ENCODE assay signal across 8 cellular contexts in genomic region chrX:155027509-155028066, GRCh38. TPM values are rescaled to one million over a fixed set of nuclear protein-coding genes. Genes with fewer than 3 reads are reported as not detected.
A peak's percentile ranks its signal among the peaks of the same experiment; 100 is the strongest.
DNase-seq lines count a peak whose midpoint lies in the region; ATAC-seq and TF ChIP-seq lines count a peak whose summit lies in the region.

No MANE protein-coding gene starts in this region.

- H3K4me1 ChIP-seq in gastroesophageal sphincter (peaks cover 0 to 24% (median 0%) of the 10 kb centered on the region in 3 donors), ovary (ENCODE audit: insufficient read depth) (no peaks in the 10 kb centered on the region)

- intact Hi-C loops in ovary (cut with DNase I), result no loop called here

- H3K36me3 Mint-ChIP-seq in activated T-helper 17 cell treated with anti-CD3 and anti-CD28 coated beads, Interleukin-2, amount 50 U/mL, for 72 hours (ENCODE audit: low read depth), result peaks cover 11% of the 10 kb centered on the region

- H3K36me3 ChIP-seq in gastroesophageal sphincter (no peaks in the 10 kb centered on the region), ovary (no peaks in the 10 kb centered on the region)

- no peaks in the 10 kb centered on the region for H3K27me3 Mint-ChIP-seq in activated T-helper 17 cell treated with anti-CD3 and anti-CD28 coated beads, Interleukin-2, amount 50 U/mL, for 72 hours

- H3K4me3 ChIP-seq in gastroesophageal sphincter (peak overlapping the region; percentile 37 to 69), ovary (peak overlapping the region; percentile 75)

- DNase-seq in NOMO-1 treated with DMSO at 0.1 percent for 48 hours (lab: John Stamatoyannopoulos, UW; ENCODE audit: unreplicated experiment) (peak; percentile 58), NOMO-1 treated with dmso at 0.1 percent for 144 hours (lab: John Stamatoyannopoulos, UW; ENCODE audit: unreplicated experiment) (no peak), NCI-H1092 treated with DMSO at 0.1 percent for 48 hours (lab: John Stamatoyannopoulos, UW) (peak; percentile 57), ovary (peak in 1 of 5 donors; percentile 40)
- DNase-seq in activated CD8-positive, alpha-beta memory T cell treated with anti-CD3 and anti-CD28 coated beads for 24 hours, result no peak

- H3K27me3 ChIP-seq in gastroesophageal sphincter, result no peaks in the 10 kb centered on the region
- no peaks in the 10 kb centered on the region for H3K27me3 ChIP-seq in ovary

- TF ChIP-seq CTCF in gastroesophageal sphincter (IDR thresholded peaks at IDR 0.05) (no peak), ovary (IDR thresholded peaks at IDR 0.05) (no peak)

- 0 to 41% methylated on average over 13 to 14 of the region's 14 CpGs for WGBS in gastroesophageal sphincter (ENCODE audit: low coverage in 1 of 2), 2 donors
- whole genome bisulfite sequencing in ovary, 3 donors, result 30 to 39% (median 39%) methylated on average over 14 of the region's 14 CpGs

- H3K4me1 Mint-ChIP-seq in activated T-helper 17 cell treated with anti-CD3 and anti-CD28 coated beads, Interleukin-2, amount 50 U/mL, for 72 hours, result peaks cover 7% of the 10 kb centered on the region

- H3K27ac Mint-ChIP-seq in activated T-helper 17 cell treated with anti-CD3 and anti-CD28 coated beads, Interleukin-2, amount 50 U/mL, for 72 hours, result peak overlapping the region; percentile 86

- TF ChIP-seq POLR2A in gastroesophageal sphincter (IDR thresholded peaks at IDR 0.05) (no peak), ovary (IDR thresholded peaks at IDR 0.05) (peak; percentile 74)

- TF ChIP-seq EP300 in gastroesophageal sphincter (IDR thresholded peaks at IDR 0.05) (no peak), ovary (IDR thresholded peaks at IDR 0.05) (no peak)

- ATAC-seq in activated T-helper 17 cell treated with anti-CD3 and anti-CD28 coated beads, Interleukin-2, amount 50 U/mL, for 72 hours (replicated peaks), result peak; percentile 38
- peak; percentile 64 for ATAC-seq in gastroesophageal sphincter
- ATAC-seq in GM21723 (IDR thresholded peaks at IDR 0.05; ENCODE audit: unreplicated experiment), result no peak

- H3K9me3 ChIP-seq in gastroesophageal sphincter (no peaks in the 10 kb centered on the region), ovary (no peaks in the 10 kb centered on the region)

- H3K9me3 Mint-ChIP-seq in activated T-helper 17 cell treated with anti-CD3 and anti-CD28 coated beads, Interleukin-2, amount 50 U/mL, for 72 hours, result no peaks in the 10 kb centered on the region

- peak overlapping the region; percentile 86 for H3K4me3 Mint-ChIP-seq in activated T-helper 17 cell treated with anti-CD3 and anti-CD28 coated beads, Interleukin-2, amount 50 U/mL, for 72 hours

- H3K27ac ChIP-seq in gastroesophageal sphincter, result peak overlapping the region; percentile 79 to 98 (median 96)
- H3K27ac ChIP-seq in ovary, result peak overlapping the region; percentile 89 to 95

RNA-seq across cellular contexts. Expression of gene FUNDC2, which starts 0.9 kb away (rescaled TPM):
- total RNA-seq in activated T-helper 17 cell treated with anti-CD3 and anti-CD28 coated beads, Interleukin-2, amount 50 U/mL, for 72 hours, result 10 to 100 TPM; 72.1 to 73.8 TPM
- total RNA-seq in gastroesophageal sphincter (10 to 100 TPM; 67.8 to 96.3 (median 87.7) TPM), ovary (100 to 1,000 TPM; 133 to 179 (median 144) TPM)
- 100 to 1,000 TPM; 149 to 257 TPM for polyA plus RNA-seq in ovary

RNA-seq across cellular contexts. Expression of gene F8, which starts 5.1 kb away (rescaled TPM):
- 1 to 10 TPM; 5.6 to 7.9 TPM for total RNA-seq in activated T-helper 17 cell treated with anti-CD3 and anti-CD28 coated beads, Interleukin-2, amount 50 U/mL, for 72 hours
- total RNA-seq in gastroesophageal sphincter (10 to 100 TPM; 12.5 to 26.5 (median 19.1) TPM), ovary (10 to 100 TPM; 15.5 to 77.5 (median 23.9) TPM)
- 10 to 100 TPM; 15.3 to 18.9 TPM for polyA plus RNA-seq in ovary

RNA-seq across cellular contexts. Expression of gene CMC4, which starts 43.3 kb away (rescaled TPM):
- total RNA-seq in activated T-helper 17 cell treated with anti-CD3 and anti-CD28 coated beads, Interleukin-2, amount 50 U/mL, for 72 hours, result 1 to 10 TPM; 3.2 to 7.1 TPM
- total RNA-seq in gastroesophageal sphincter, result 10 to 100 TPM; 21.0 to 33.0 (median 23.6) TPM
- 10 to 100 TPM in 3 of 7 donors, 1 to 10 TPM in 4; 7.1 to 34.1 (median 9.3) TPM for total RNA-seq in ovary
- polyA plus RNA-seq in ovary, result 10 to 100 TPM in 1 of 2 donors, 1 to 10 TPM in 1; 5.2 to 17.0 TPM

RNA-seq across cellular contexts. Expression of gene MTCP1, which starts 43.3 kb away (rescaled TPM):
- total RNA-seq in activated T-helper 17 cell treated with anti-CD3 and anti-CD28 coated beads, Interleukin-2, amount 50 U/mL, for 72 hours, result 10 to 100 TPM; 18.3 to 19.8 TPM
- total RNA-seq in gastroesophageal sphincter, result 1 to 10 TPM; 1.4 to 4.0 (median 1.9) TPM
- total RNA-seq in ovary, result 10 to 100 TPM in 4 of 7 donors, 1 to 10 TPM in 2, under 1 TPM in 1; 0.36 to 29.0 (median 27.3) TPM
- 10 to 100 TPM; 14.0 to 29.0 TPM for polyA plus RNA-seq in ovary

RNA-seq across cellular contexts. Expression of gene BRCC3, which starts 43.7 kb away (rescaled TPM):
- total RNA-seq in activated T-helper 17 cell treated with anti-CD3 and anti-CD28 coated beads, Interleukin-2, amount 50 U/mL, for 72 hours, result 10 to 100 TPM; 29.1 to 48.7 TPM
- total RNA-seq in gastroesophageal sphincter (10 to 100 TPM; 12.3 to 18.6 (median 15.0) TPM), ovary (10 to 100 TPM in 5 of 7 donors, 1 to 10 TPM in 2; 4.3 to 15.1 (median 13.3) TPM)
- polyA plus RNA-seq in ovary, result 10 to 100 TPM in 1 of 2 donors, 1 to 10 TPM in 1; 5.9 to 13.9 TPM

Comparison
In these comparisons a context has a peak if more than half of its experiments do, and no peak if none do; other contexts are left out.
1. DNase-seq: peak in NOMO-1 treated with DMSO at 0.1 percent for 48 hours (single experiment) and NCI-H1092 treated with DMSO at 0.1 percent for 48 hours (single experiment); none in NOMO-1 treated with dmso at 0.1 percent for 144 hours (single experiment) and activated CD8-positive, alpha-beta memory T cell treated with anti-CD3 and anti-CD28 coated beads for 24 hours (single experiment).